In genomic region chr6:4957521-4958231, GRCh38 we compare ENCODE assay signal across 11 cellular contexts. TPM values are rescaled to one million over a fixed set of nuclear protein-coding genes. Genes with fewer than 3 reads are reported as not detected.
DNase-seq lines count a peak whose midpoint lies in the region; ATAC-seq, FAIRE-seq and TF ChIP-seq lines count a peak whose summit lies in the region.
"Had no signal": no experiment of that assay in that cellular context is flagged by ENCODE, and none has a peak within 500 bp of the region (broad histone marks: within the 10 kb centered on the region; RNA-seq: fewer than 3 reads in every experiment).

No MANE protein-coding gene starts in this region.

- no peak overlapping the region for H3K9ac ChIP-seq in HepG2 (ENCODE audit: insufficient read depth, low read depth, low read length)

- CTCF ChIA-PET in Caco-2 (lab: Charles Lee) (interaction anchor here (0.5 to 0.6 kb wide), 3 partner anchors 60 to 181 kb away, joined by 3 to 5 read pairs (median 3); no protein-coding TSS in a partner anchor), HepG2 (lab: Yijun Ruan, JAX; ENCODE audit: low intra/inter-chr PET ratio, low total read pairs) (no interaction called here)

- no peaks in the 10 kb centered on the region for H3K9me3 Mint-ChIP-seq in Caco-2 (ENCODE audit: unreplicated experiment)

- intact Hi-C loops in Caco-2 (cut with micrococcal nuclease; ENCODE audit: unreplicated experiment) (loop anchor here (5.0 kb wide), 1 partner anchor 675 kb away; no protein-coding TSS in a partner anchor), HepG2 (cut with micrococcal nuclease; ENCODE audit: unreplicated experiment) (loop anchor here (5.0 kb wide), 2 partner anchors 75 to 645 kb away; no protein-coding TSS in a partner anchor), uterus (cut with DNase I; ENCODE audit: low total_unique reads) (no loop called here)

- H3K27ac ChIP-seq in HepG2 (ENCODE audit: extremely low read length, insufficient read depth, low read length) (no peak overlapping the region), uterus (no peak overlapping the region)

- in situ Hi-C loops in HepG2 (cut with HindIII; ENCODE audit: extremely low pct_ligation_motif_present, low pct_unique_long_range_greater_than_20kb): no loop called here

- peaks cover 6% of the 10 kb centered on the region for H3K36me3 Mint-ChIP-seq in Caco-2 (ENCODE audit: insufficient read depth, unreplicated experiment)

- no peak overlapping the region for H3K4me3 Mint-ChIP-seq in Caco-2 (ENCODE audit: unreplicated experiment)

- peak; percentile 92 for ATAC-seq in HepG2
- no peak for ATAC-seq in GM18502 (IDR thresholded peaks at IDR 0.05; ENCODE audit: poor library complexity, unreplicated experiment)

- TF ChIP-seq EP300 in HepG2 (IDR thresholded peaks at IDR 0.05; ENCODE audit: low read depth in 2 of 2, low read length in 2 of 2): no peak
- no peak for TF ChIP-seq EP300 in HepG2 (CRISPR knock-in tag; IDR thresholded peaks at IDR 0.05; ENCODE audit: borderline replicate concordance)

- no peaks in the 10 kb centered on the region for H3K9me3 ChIP-seq in Caco-2
- no peaks in the 10 kb centered on the region for H3K9me3 ChIP-seq in HepG2 (ENCODE audit: low read length)
- no peaks in the 10 kb centered on the region for H3K9me3 ChIP-seq in uterus

- 56% methylated on average over 9 of the region's 9 CpGs for WGBS in HepG2 (ENCODE audit: low lambda C conversion rate)

- H3K27me3 Mint-ChIP-seq in Caco-2 (ENCODE audit: insufficient read depth, unreplicated experiment): peaks cover 2% of the 10 kb centered on the region

- POLR2A ChIA-PET in Caco-2 (lab: Charles Lee): no interaction called here
- POLR2A ChIA-PET in HepG2 (lab: Yijun Ruan, JAX): no interaction called here

- no peaks in the 10 kb centered on the region for H3K4me1 ChIP-seq in Caco-2
- no peaks in the 10 kb centered on the region for H3K4me1 ChIP-seq in HepG2 (ENCODE audit: insufficient read depth, low read length)
- H3K4me1 ChIP-seq in uterus: no peaks in the 10 kb centered on the region

- H3K27ac Mint-ChIP-seq in Caco-2 (ENCODE audit: unreplicated experiment): no peak overlapping the region

- no peak overlapping the region for H3K4me2 ChIP-seq in HepG2 (ENCODE audit: low read depth, low read length)

- TF ChIP-seq CTCF in Caco-2 (IDR thresholded peaks at IDR 0.05; ENCODE audit: insufficient read depth in 1 of 2, low read depth in 1 of 2, low read length in 1 of 2, severe bottlenecking in 1 of 2, unreplicated experiment in 1 of 2): peak in 1 of 2 experiments; percentile 45
- TF ChIP-seq CTCF in LNCAP (IDR thresholded peaks at IDR 0.05): peak; percentile 40
- peak; percentile 63; the same call in 1 of the 2 replicates for TF ChIP-seq CTCF in HepG2 (CRISPR knock-in tag; IDR thresholded peaks at IDR 0.05)
- TF ChIP-seq CTCF in uterus (IDR thresholded peaks at IDR 0.05): peak in 1 of 4 experiments; percentile 21

- no peak for TF ChIP-seq POLR2A in HepG2 (IDR thresholded peaks at IDR 0.05; ENCODE audit: insufficient read depth in 1 of 2, low read depth in 2 of 2, low read length in 2 of 2)
- no peak for TF ChIP-seq POLR2A in uterus (IDR thresholded peaks at IDR 0.05)

- 0 out of 2 replicates have a peak, but pooled peaks have one; percentile 14 for TF ChIP-seq RAD21 in HepG2 (CRISPR knock-in tag; IDR thresholded peaks at IDR 0.05)

- no peaks in the 10 kb centered on the region for H3K4me1 Mint-ChIP-seq in Caco-2 (ENCODE audit: low read depth, unreplicated experiment)

- no peak overlapping the region for H2AFZ ChIP-seq in HepG2 (ENCODE audit: low read length)

- DNase-seq in Caco-2: peak; percentile 45 to 47
- peak; percentile 48 for DNase-seq in dermis blood vessel endothelial cell
- peak; percentile 24 for DNase-seq in HepG2 (ENCODE audit: low spot score)
- DNase-seq in NCI-H1092 treated with DMSO at 0.1 percent for 48 hours (lab: John Stamatoyannopoulos, UW): no peak
- no peak for DNase-seq in CD1c-positive myeloid dendritic cell (ENCODE audit: extremely low spot score)
- no peak for DNase-seq in uterus
- DNase-seq: central memory CD4-positive, alpha-beta T cell; SHP77 had no signal

- H3K36me3 ChIP-seq in Caco-2 (ENCODE audit: control insufficient read depth, insufficient read depth, low read length): no peaks in the 10 kb centered on the region
- H3K36me3 ChIP-seq in HepG2 (replicated peaks in 1 of 2; ENCODE audit: control insufficient read depth in 1 of 2, insufficient read depth in 2 of 2, low read length in 2 of 2): peaks cover under 1 to 10% of the 10 kb centered on the region in 2 experiments; a peak in 3 of 5 replicates
- no peaks in the 10 kb centered on the region for H3K36me3 ChIP-seq in uterus

- H3K27me3 ChIP-seq in Caco-2 (replicated peaks; ENCODE audit: control insufficient read depth, insufficient read depth, low read length) (no peaks in the 10 kb centered on the region), HepG2 (ENCODE audit: control insufficient read depth in 1 of 2, insufficient read depth in 2 of 2, low read length in 2 of 2) (peaks cover 0 to 6% of the 10 kb centered on the region in 2 experiments; a peak in 2 of 5 replicates), uterus (no peaks in the 10 kb centered on the region)

- FAIRE-seq in HepG2 (lab: Jason Lieb, UNC): peak; percentile 55
- FAIRE-seq: islet of Langerhans had no signal

- no peaks in the 10 kb centered on the region for H4K20me1 ChIP-seq in HepG2 (ENCODE audit: insufficient read depth, low read length)

- H3K4me3 ChIP-seq in Caco-2 (ENCODE audit: low read depth, low read length) (no peak overlapping the region), HepG2 (replicated peaks in 1 of 3; ENCODE audit: insufficient read depth in 1 of 3, low read depth in 2 of 3, low read length in 3 of 3) (no peak overlapping the region), uterus (no peak overlapping the region)

- BruUV-seq in Caco-2 (replicated peaks; lab: Mats Ljungman, UMichigan) (no TSS peak), HepG2 (replicated peaks; lab: Mats Ljungman, UMichigan) (no TSS peak)

- no peaks in the 10 kb centered on the region for H3K79me2 ChIP-seq in HepG2 (ENCODE audit: insufficient read depth, low read length)

TF ChIP-seq in HepG2, 621 proteins besides CTCF, POLR2A, EP300 and RAD21 (continues in another document):
- TF ChIP-seq ZNF567 (CRISPR knock-in tag; IDR thresholded peaks at IDR 0.05; ENCODE audit: borderline replicate concordance): 0 out of 2 replicates have a peak, but pooled peaks have one; percentile 59
- no peak for TF ChIP-seq ATF5 (CRISPR knock-in tag; IDR thresholded peaks at IDR 0.05; ENCODE audit: low read depth)
- 0 out of 2 replicates have a peak, but pooled peaks have one; percentile 24 for TF ChIP-seq ZFP91 (CRISPR knock-in tag; IDR thresholded peaks at IDR 0.05; ENCODE audit: borderline replicate concordance)
- TF ChIP-seq MXI1 (IDR thresholded peaks at IDR 0.05; ENCODE audit: borderline replicate concordance, low read depth, low read length): no peak
- no peak for TF ChIP-seq AGO1 (IDR thresholded peaks at IDR 0.05; ENCODE audit: low read depth, low read length, poor library complexity, severe bottlenecking)
- TF ChIP-seq KDM2A (CRISPR knock-in tag; IDR thresholded peaks at IDR 0.05; ENCODE audit: borderline replicate concordance, low read depth): peak; percentile 32; the same call in 1 of the 2 replicates

RNA-seq across cellular contexts. Expression of gene RPP40, which starts 46.2 kb away (rescaled TPM):
- total RNA-seq in Caco-2 (2022) (11.6 and 13.1 TPM in 2 replicates), dermis blood vessel endothelial cell (13.4 and 15.0 TPM in 2 replicates), HepG2 (2016; rRNA removed; fragmentation: Illumina TruSeq; extraction: Trizol) (41.2 and 64.0 TPM in 2 replicates), uterus (10 to 100 TPM in 1 of 4 donors, 1 to 10 TPM in 3; 1.0 to 16.2 (median 4.2) TPM)
- total RNA-seq in HepG2 (2016; cell fraction: cytosol; rRNA removed; fragmentation: Illumina TruSeq; extraction: Trizol; ENCODE audit: low read depth): 6.2 and 9.4 TPM in 2 replicates
- total RNA-seq in HepG2 (2016; cell fraction: insoluble cytoplasmic fraction; rRNA removed; fragmentation: Illumina TruSeq; extraction: Trizol): 44.8 and 65.5 TPM in 2 replicates
- 13.3 and 13.7 TPM in 2 replicates for total RNA-seq in HepG2 (2016; cell fraction: membrane; rRNA removed; fragmentation: Illumina TruSeq; extraction: Trizol)
- total RNA-seq in HepG2 (2016; cell fraction: nucleus; rRNA removed; fragmentation: Illumina TruSeq; extraction: Trizol): 22.1 and 24.0 TPM in 2 replicates
- 18.0 and 19.4 TPM in 2 replicates for polyA plus RNA-seq in HepG2 (2011; rRNA removed)
- 7.7 and 14.3 TPM in 2 replicates for polyA plus RNA-seq in HepG2 (2011; cell fraction: cytosol; rRNA removed)
- 6.5 and 6.6 TPM in 2 replicates for polyA plus RNA-seq in HepG2 (2011; cell fraction: nucleus; rRNA removed)
- polyA plus RNA-seq in HepG2 (2012): 26.7 and 29.8 TPM in 2 replicates
- 15.4 and 17.1 TPM in 2 replicates for polyA plus RNA-seq in HepG2 (2016; cell fraction: cytosol; fragmentation: Illumina TruSeq; extraction: Trizol; ENCODE audit: low read depth)
- polyA plus RNA-seq in HepG2 (2016; cell fraction: insoluble cytoplasmic fraction; fragmentation: Illumina TruSeq; extraction: Trizol; ENCODE audit: low read depth): 66.0 and 77.9 TPM in 2 replicates
- polyA plus RNA-seq in HepG2 (2016; cell fraction: membrane; fragmentation: Illumina TruSeq; extraction: Trizol; ENCODE audit: low read depth): 17.5 and 18.0 TPM in 2 replicates
- polyA plus RNA-seq in HepG2 (2016; cell fraction: nucleus; fragmentation: Illumina TruSeq; extraction: Trizol; ENCODE audit: insufficient read depth, low read depth): 29.6 and 31.9 TPM in 2 replicates
- polyA minus RNA-seq in HepG2 (2011; rRNA and poly(A)+ RNA removed; ENCODE audit: low replicate concordance): 9.4 and 13.4 TPM in 2 replicates
- polyA minus RNA-seq in HepG2 (2011; cell fraction: cytosol; rRNA and poly(A)+ RNA removed): 6.6 and 7.6 TPM in 2 replicates
- polyA minus RNA-seq in HepG2 (2011; cell fraction: nucleus; rRNA and poly(A)+ RNA removed): 24.3 and 26.1 TPM in 2 replicates

Comparison
In these comparisons a context has a peak if more than half of its experiments do, and no peak if none do; other contexts are left out.
1. DNase-seq: peak in Caco-2 (2 of 2), dermis blood vessel endothelial cell (single experiment) and HepG2 (single experiment); none in NCI-H1092 treated with DMSO at 0.1 percent for 48 hours (single experiment), CD1c-positive myeloid dendritic cell (single experiment) and uterus (0 of 2).